Comparison of ENCODE assay signal across 9 cellular contexts in the genomic region with DNA sequence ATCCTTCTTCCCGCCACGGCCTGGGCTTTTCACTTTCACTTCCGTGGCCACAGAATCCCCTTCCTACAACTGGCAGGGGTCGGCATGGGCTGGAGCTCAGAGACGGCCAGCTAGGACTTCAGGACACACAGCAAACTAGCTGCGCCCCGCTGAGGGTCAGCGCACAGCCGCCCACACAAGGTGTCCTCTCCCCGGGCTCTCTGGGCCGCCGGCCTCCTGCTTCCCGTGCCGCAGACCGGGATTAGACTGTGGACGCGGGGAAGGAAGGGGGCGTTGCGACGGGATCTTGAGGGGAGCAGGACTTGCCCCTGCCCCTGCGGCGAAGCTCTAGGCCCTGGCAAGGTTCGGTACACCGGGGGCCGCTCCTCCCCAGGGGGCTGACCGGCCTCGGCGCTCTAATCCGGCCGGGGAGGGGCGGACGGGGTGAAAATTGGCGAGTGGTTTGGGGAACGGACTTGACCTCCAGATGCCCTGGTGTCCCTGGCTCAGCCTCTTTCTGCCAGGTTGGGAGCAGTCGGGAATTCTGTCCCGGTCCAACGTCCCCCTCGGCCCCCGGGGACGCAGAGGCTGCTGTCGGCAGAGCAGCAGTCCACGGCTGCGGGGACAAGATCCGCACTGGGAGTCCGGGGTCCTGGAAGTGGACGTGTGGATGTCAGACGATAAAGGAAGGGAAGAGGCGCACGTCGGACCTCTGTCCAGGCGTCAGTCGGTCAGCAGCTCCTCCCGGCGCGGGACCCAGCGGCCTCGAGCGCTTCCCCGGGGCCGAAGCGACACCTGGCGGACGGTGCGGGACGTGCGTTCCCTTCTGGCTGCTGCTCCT. TPM values are rescaled to one million over a fixed set of nuclear protein-coding genes. Genes with fewer than 3 reads are reported as not detected.
DNase-seq lines count a peak whose midpoint lies in the region; ATAC-seq, FAIRE-seq and TF ChIP-seq lines count a peak whose summit lies in the region.
"Had no signal": no experiment of that assay in that cellular context is flagged by ENCODE, and none has a peak within 500 bp of the region (broad histone marks: within the 10 kb centered on the region; RNA-seq: fewer than 3 reads in every experiment).

No MANE protein-coding gene starts in this region.

- no peak overlapping the region for H3K14ac ChIP-seq in H1 (ENCODE audit: insufficient read length)

- H3K4me3 Mint-ChIP-seq in activated CD8-positive, alpha-beta memory T cell treated with anti-CD3 and anti-CD28 coated beads, Interleukin-2, amount 10 ng/mL, durations not matched to agents 7 days and 5 days, result peak overlapping the region; percentile 9

- H4K91ac ChIP-seq in H1 (replicated peaks; ENCODE audit: insufficient read length, low read length), result no peak overlapping the region

- no peak overlapping the region for H3K4ac ChIP-seq in H1 (replicated peaks; ENCODE audit: insufficient read length, low read depth, low read length)
- no peak overlapping the region for H3K4ac ChIP-seq in mesendoderm (ENCODE audit: low read depth, low read length)

- peak; percentile 92 to 98 (median 96) for TF ChIP-seq CTCF in H1 (IDR thresholded peaks at IDR 0.05; ENCODE audit: control extremely low read depth in 1 of 3, insufficient read depth in 1 of 3, low read depth in 1 of 3, low read length in 3 of 3)

- H4K8ac ChIP-seq in H1 (ENCODE audit: extremely low read depth, insufficient read depth, low read length), result peak overlapping the region; percentile 28; the same call in 1 of the 2 replicates
- no peak overlapping the region for H4K8ac ChIP-seq in mesendoderm (ENCODE audit: low read depth, low read length)

- peak; percentile 79 for DNase-seq in DMS53 (lab: John Stamatoyannopoulos, UW)
- DNase-seq in NCI-H748 (lab: John Stamatoyannopoulos, UW; ENCODE audit: unreplicated experiment), result peak; percentile 77
- DNase-seq in activated CD8-positive, alpha-beta memory T cell treated with anti-CD3 and anti-CD28 coated beads, Interleukin-2, amount 10 ng/mL, durations not matched to agents 7 days and 5 days, result peak; percentile 80
- DNase-seq in H1 (ENCODE audit: low read depth in 1 of 2, low spot score in 2 of 2), result peak in 1 of 2 experiments; percentile 98
- peak; percentile 83 for DNase-seq in mesendoderm
- peak; percentile 43 for DNase-seq in stimulated activated CD8-positive, alpha-beta memory T cell treated with anti-CD3 and anti-CD28 coated beads, Interleukin-12 subunit alpha, Interleukin-12 subunit beta, amount 100 ng/mL, for 24 hours (ENCODE audit: extremely low read depth)

- TF ChIP-seq POLR2A in H1 (IDR thresholded peaks at IDR 0.05; ENCODE audit: control extremely low read depth in 1 of 2, low read depth in 2 of 2, low read length in 2 of 2), result no peak

- H3K27ac ChIP-seq in H1 (ENCODE audit: low read depth, low read length), result no peak overlapping the region
- H3K27ac ChIP-seq in mesendoderm (ENCODE audit: low read depth, low read length), result no peak overlapping the region

- TF ChIP-seq EP300 in H1 (IDR thresholded peaks at IDR 0.05; ENCODE audit: borderline replicate concordance in 1 of 2, low read depth in 2 of 2, low read length in 2 of 2), result no peak

- H2BK5ac ChIP-seq in H1 (ENCODE audit: low read depth, low read length), result no peak overlapping the region
- no peak overlapping the region for H2BK5ac ChIP-seq in mesendoderm (ENCODE audit: low read length)

- H3K9me3 ChIP-seq in H1 (ENCODE audit: insufficient read depth in 2 of 2, low read depth in 1 of 2, low read length in 1 of 2), result peaks cover 0 to 4% of the 10 kb centered on the region in 2 experiments; a peak in 1 of 4 replicates

- ATAC-seq in HG02678 (IDR thresholded peaks at IDR 0.05; ENCODE audit: unreplicated experiment) (peak; percentile 73), HG03442 (IDR thresholded peaks at IDR 0.05; ENCODE audit: unreplicated experiment) (no peak)
- ATAC-seq in activated CD8-positive, alpha-beta memory T cell treated with anti-CD3 and anti-CD28 coated beads, Interleukin-2, amount 10 ng/mL, durations not matched to agents 7 days and 5 days, result peak; percentile 91

- POLR2A ChIA-PET in H1 (lab: Charles Lee; ENCODE audit: partially characterized antibody), result interaction anchor here (0.7 to 2.7 kb wide), 12 partner anchors 13 to 465 kb away, joined by 3 to 36 read pairs (median 4); a partner anchor contains a TSS

- H2AK5ac ChIP-seq in H1 (ENCODE audit: low read depth, low read length), result no peak overlapping the region
- H2AK5ac ChIP-seq in mesendoderm (ENCODE audit: low read length), result no peak overlapping the region

- peaks cover 15% of the 10 kb centered on the region for H3K23me2 ChIP-seq in H1 (ENCODE audit: low read depth, low read length)

- H2BK12ac ChIP-seq in H1 (ENCODE audit: low read depth, low read length), result no peak overlapping the region

- no peaks in the 10 kb centered on the region for H3K79me1 ChIP-seq in H1 (ENCODE audit: low read depth, low read length)
- no peaks in the 10 kb centered on the region for H3K79me1 ChIP-seq in mesendoderm (ENCODE audit: low read length)

- H3K27ac Mint-ChIP-seq in activated CD8-positive, alpha-beta memory T cell treated with anti-CD3 and anti-CD28 coated beads, Interleukin-2, amount 10 ng/mL, durations not matched to agents 7 days and 5 days, result no peak overlapping the region

- peaks cover 22% of the 10 kb centered on the region for H3K4me1 Mint-ChIP-seq in activated CD8-positive, alpha-beta memory T cell treated with anti-CD3 and anti-CD28 coated beads, Interleukin-2, amount 10 ng/mL, durations not matched to agents 7 days and 5 days

- peak overlapping the region; percentile 76 to 85 for H3K4me2 ChIP-seq in H1 (ENCODE audit: insufficient read depth in 1 of 2, low read depth in 2 of 2, low read length in 2 of 2)
- peak overlapping the region; percentile 50 for H3K4me2 ChIP-seq in mesendoderm (ENCODE audit: low read length)

- peaks cover 83% of the 10 kb centered on the region for H3K27me3 Mint-ChIP-seq in activated CD8-positive, alpha-beta memory T cell treated with anti-CD3 and anti-CD28 coated beads, Interleukin-2, amount 10 ng/mL, durations not matched to agents 7 days and 5 days

- no peak overlapping the region for H2BK20ac ChIP-seq in H1 (ENCODE audit: low read length)

- H3K79me2 ChIP-seq in H1 (ENCODE audit: control insufficient read depth in 1 of 2, insufficient read depth in 2 of 2, low read length in 2 of 2), result no peaks in the 10 kb centered on the region
- no peaks in the 10 kb centered on the region for H3K79me2 ChIP-seq in mesendoderm (ENCODE audit: control insufficient read depth, insufficient read depth, low read length)

- H4K20me1 ChIP-seq in H1 (replicated peaks in 1 of 2; ENCODE audit: control insufficient read depth in 1 of 2, insufficient read depth in 2 of 2, low read length in 2 of 2), result peaks cover 11 to 12% of the 10 kb centered on the region in 2 experiments

- CTCF ChIA-PET in activated CD8-positive, alpha-beta memory T cell treated with anti-CD3 and anti-CD28 coated beads, Interleukin-2, amount 10 ng/mL, durations not matched to agents 7 days and 5 days (lab: Charles Lee), result interaction anchor here (0.6 to 2.9 kb wide), 42 partner anchors 9 to 260 kb away, joined by 3 to 19 read pairs (median 3); a partner anchor contains a TSS
- CTCF ChIA-PET in H1 (lab: Charles Lee; ENCODE audit: partially characterized antibody), result interaction anchor here (0.7 to 11.5 kb wide), 52 partner anchors 9 to 300 kb away, joined by 3 to 214 read pairs (median 6); a partner anchor contains a TSS

- H3K23ac ChIP-seq in H1 (ENCODE audit: insufficient read length) (no peak overlapping the region), mesendoderm (ENCODE audit: low read length) (no peak overlapping the region)

- no peak overlapping the region for H2BK120ac ChIP-seq in H1 (replicated peaks; ENCODE audit: low read depth, low read length)
- no peak overlapping the region for H2BK120ac ChIP-seq in mesendoderm (ENCODE audit: low read depth, low read length)

- FAIRE-seq in H1 (lab: Jason Lieb, UNC), result no peak
- FAIRE-seq: islet of Langerhans had no signal

- H3K56ac ChIP-seq in H1 (replicated peaks; ENCODE audit: insufficient read length, low read depth, low read length) (no peak overlapping the region), mesendoderm (ENCODE audit: low read length) (no peak overlapping the region)

- H3K18ac ChIP-seq in H1 (ENCODE audit: extremely low read depth, low read length), result no peak overlapping the region
- no peak overlapping the region for H3K18ac ChIP-seq in mesendoderm (ENCODE audit: low read length)

- no peaks in the 10 kb centered on the region for H3K9me3 Mint-ChIP-seq in activated CD8-positive, alpha-beta memory T cell treated with anti-CD3 and anti-CD28 coated beads, Interleukin-2, amount 10 ng/mL, durations not matched to agents 7 days and 5 days (ENCODE audit: low read depth)

- whole genome bisulfite sequencing in H1 (ENCODE audit: extremely low coverage in 1 of 2, insufficient coverage in 1 of 2, insufficient read length in 1 of 2, insufficient replicate concordance in 2 of 2, low coverage in 1 of 2, low lambda C conversion rate in 2 of 2, missing lambda C conversion rate in 1 of 2), 2 experiments, result 5% methylated on average over 54 of the region's 66 CpGs; no CpG with 5 or more reads in 1 of the 2 experiments
- no CpG with 5 or more reads among the region's 66 CpGs for WGBS in mesendoderm (ENCODE audit: extremely low coverage, insufficient coverage, low lambda C conversion rate)

- H3K4me3 ChIP-seq in H1 (ENCODE audit: extremely low read depth in 1 of 4, insufficient read depth in 2 of 4, low read depth in 3 of 4, low read length in 4 of 4), result peak overlapping the region; percentile 34 to 74 (median 52); a peak in 5 of 8 replicates
- H3K4me3 ChIP-seq in mesendoderm (ENCODE audit: low read length), result no peak overlapping the region

- H3K27me3 ChIP-seq in H1 (replicated peaks in 1 of 4; ENCODE audit: control insufficient read depth in 3 of 4, extremely low read depth in 1 of 4, insufficient read depth in 3 of 4, low read length in 3 of 4), result peaks cover 68 to 81% (median 76%) of the 10 kb centered on the region in 4 experiments
- peaks cover 37% of the 10 kb centered on the region for H3K27me3 ChIP-seq in mesendoderm (ENCODE audit: insufficient read depth, low read length, poor library complexity)

- no peak overlapping the region for H2AFZ ChIP-seq in H1 (ENCODE audit: low read length)

- H2BK15ac ChIP-seq in H1 (ENCODE audit: low read length) (no peak overlapping the region), mesendoderm (replicated peaks; ENCODE audit: low read depth) (no peak overlapping the region)

- H3K4me1 ChIP-seq in H1 (replicated peaks in 1 of 4; ENCODE audit: control insufficient read depth in 3 of 4, insufficient read depth in 4 of 4, low read length in 3 of 4) (peaks cover 4 to 31% (median 16%) of the 10 kb centered on the region in 4 experiments), mesendoderm (ENCODE audit: control insufficient read depth, low read depth, low read length) (peaks cover 20% of the 10 kb centered on the region)

- H4K5ac ChIP-seq in H1 (ENCODE audit: insufficient read length, low read depth, low read length) (no peak overlapping the region), mesendoderm (ENCODE audit: low read length) (no peak overlapping the region)

- peaks cover 2% of the 10 kb centered on the region for H3K36me3 Mint-ChIP-seq in activated CD8-positive, alpha-beta memory T cell treated with anti-CD3 and anti-CD28 coated beads, Interleukin-2, amount 10 ng/mL, durations not matched to agents 7 days and 5 days

- H3K36me3 ChIP-seq in H1 (ENCODE audit: control insufficient read depth in 2 of 4, insufficient read depth in 4 of 4, low read length in 3 of 4) (peaks cover 0 to 9% (median 0%) of the 10 kb centered on the region in 4 experiments; a peak in 1 of 8 replicates), mesendoderm (ENCODE audit: control insufficient read depth, insufficient read depth, low read length) (no peaks in the 10 kb centered on the region)

- TF ChIP-seq RAD21 in H1 (IDR thresholded peaks at IDR 0.05 in 1 of 2, conservative IDR thresholded peaks at IDR 0.05 in 1 of 2; ENCODE audit: low read depth in 2 of 2, low read length in 2 of 2), result peak; percentile 91 to 93

- H3K9ac ChIP-seq in H1 (replicated peaks in 1 of 4; ENCODE audit: extremely low read depth in 1 of 4, low read depth in 3 of 4, low read length in 3 of 4) (no peak overlapping the region), mesendoderm (ENCODE audit: low read length) (no peak overlapping the region)

RNA-seq across cellular contexts. Expression of a gene that starts 1.8 kb away (rescaled TPM):
- total RNA-seq in activated CD8-positive, alpha-beta memory T cell treated with anti-CD3 and anti-CD28 coated beads, Interleukin-2, amount 10 ng/mL, durations not matched to agents 7 days and 5 days, result not detected
- total RNA-seq in H1 (2021; fragmentation: NEBNext Ultra II Directional; extraction: Animal tissue kit (Norgen Biotek cat#: 25700)), result 1.2 and 1.5 TPM in 2 replicates
- polyA plus RNA-seq in H1 (2011; rRNA removed), result 4.2 and 5.4 TPM in 2 replicates
- polyA plus RNA-seq in H1 (2011; cell fraction: cytosol; rRNA removed), result 1.8 TPM
- 2.7 TPM for polyA plus RNA-seq in H1 (2011; cell fraction: nucleus; rRNA removed)
- polyA plus RNA-seq in H1 (2012, experiment 1 of 2), result 1.1 to 3.0 TPM (median 1.6 TPM) in 4 replicates
- polyA plus RNA-seq in H1 (2012, experiment 2 of 2), result 1.2 TPM
- polyA plus RNA-seq in H1 (2013, experiment 1 of 2), result 1.5 TPM
- polyA plus RNA-seq in H1 (2013, experiment 2 of 2), result 1.6 TPM
- polyA minus RNA-seq in H1 (2011; rRNA and poly(A)+ RNA removed), result 0.90 and 1.2 TPM in 2 replicates
- polyA minus RNA-seq in H1 (2011; cell fraction: cytosol; rRNA and poly(A)+ RNA removed), result 1.1 TPM
- polyA minus RNA-seq in H1 (2011; cell fraction: nucleus; rRNA and poly(A)+ RNA removed), result 0.30 TPM
- 4.5 TPM for polyA plus RNA-seq in mesendoderm (2013, experiment 1 of 2)
- polyA plus RNA-seq in mesendoderm (2013, experiment 2 of 2), result 4.3 TPM

RNA-seq across cellular contexts. Expression of a gene that starts 20.6 kb away (rescaled TPM):
- total RNA-seq in activated CD8-positive, alpha-beta memory T cell treated with anti-CD3 and anti-CD28 coated beads, Interleukin-2, amount 10 ng/mL, durations not matched to agents 7 days and 5 days, result 10 to 100 TPM; 27.2 to 27.8 TPM
- 21.6 and 25.6 TPM in 2 replicates for total RNA-seq in H1 (2021; fragmentation: NEBNext Ultra II Directional; extraction: Animal tissue kit (Norgen Biotek cat#: 25700))
- 75.0 and 82.3 TPM in 2 replicates for polyA plus RNA-seq in H1 (2011; rRNA removed)
- polyA plus RNA-seq in H1 (2011; cell fraction: cytosol; rRNA removed), result 52.2 TPM
- polyA plus RNA-seq in H1 (2011; cell fraction: nucleus; rRNA removed), result 44.1 TPM
- 34.0 to 45.6 TPM (median 39.2 TPM) in 4 replicates for polyA plus RNA-seq in H1 (2012, experiment 1 of 2)
- polyA plus RNA-seq in H1 (2012, experiment 2 of 2), result 62.5 TPM
- 34.6 TPM for polyA plus RNA-seq in H1 (2013, experiment 1 of 2)
- 35.3 TPM for polyA plus RNA-seq in H1 (2013, experiment 2 of 2)
- 8.6 and 14.4 TPM in 2 replicates for polyA minus RNA-seq in H1 (2011; rRNA and poly(A)+ RNA removed)
- polyA minus RNA-seq in H1 (2011; cell fraction: cytosol; rRNA and poly(A)+ RNA removed), result 16.2 TPM
- polyA minus RNA-seq in H1 (2011; cell fraction: nucleus; rRNA and poly(A)+ RNA removed), result 12.0 TPM
- polyA plus RNA-seq in mesendoderm (2013, experiment 1 of 2), result 19.6 TPM
- 19.3 TPM for polyA plus RNA-seq in mesendoderm (2013, experiment 2 of 2)

RNA-seq across cellular contexts. Expression of a gene that starts 29.0 kb away (rescaled TPM):
- total RNA-seq in activated CD8-positive, alpha-beta memory T cell treated with anti-CD3 and anti-CD28 coated beads, Interleukin-2, amount 10 ng/mL, durations not matched to agents 7 days and 5 days, result 100 to 1,000 TPM; 106 to 120 TPM
- total RNA-seq in H1 (2021; fragmentation: NEBNext Ultra II Directional; extraction: Animal tissue kit (Norgen Biotek cat#: 25700)), result 23.4 and 25.6 TPM in 2 replicates
- 37.8 and 39.2 TPM in 2 replicates for polyA plus RNA-seq in H1 (2011; rRNA removed)
- polyA plus RNA-seq in H1 (2011; cell fraction: cytosol; rRNA removed), result 36.2 TPM
- polyA plus RNA-seq in H1 (2011; cell fraction: nucleus; rRNA removed), result 28.6 TPM
- polyA plus RNA-seq in H1 (2012, experiment 1 of 2), result 31.7 to 38.2 TPM (median 34.4 TPM) in 4 replicates
- 67.1 TPM for polyA plus RNA-seq in H1 (2012, experiment 2 of 2)
- 21.3 TPM for polyA plus RNA-seq in H1 (2013, experiment 1 of 2)
- 22.3 TPM for polyA plus RNA-seq in H1 (2013, experiment 2 of 2)
- 25.2 and 26.6 TPM in 2 replicates for polyA minus RNA-seq in H1 (2011; rRNA and poly(A)+ RNA removed)
- polyA minus RNA-seq in H1 (2011; cell fraction: cytosol; rRNA and poly(A)+ RNA removed), result 7.0 TPM
- polyA minus RNA-seq in H1 (2011; cell fraction: nucleus; rRNA and poly(A)+ RNA removed), result 12.9 TPM
- polyA plus RNA-seq in mesendoderm (2013, experiment 1 of 2), result 27.5 TPM
- polyA plus RNA-seq in mesendoderm (2013, experiment 2 of 2), result 26.4 TPM

RNA-seq across cellular contexts. Expression of a gene that starts 37.6 kb away (rescaled TPM):
- total RNA-seq in activated CD8-positive, alpha-beta memory T cell treated with anti-CD3 and anti-CD28 coated beads, Interleukin-2, amount 10 ng/mL, durations not matched to agents 7 days and 5 days, result under 1 TPM in 1 of 2 experiments, not detected in 1; 0.26 TPM
- not detected in 2 replicates for total RNA-seq in H1 (2021; fragmentation: NEBNext Ultra II Directional; extraction: Animal tissue kit (Norgen Biotek cat#: 25700))
- polyA plus RNA-seq in H1 (2011; rRNA removed), result 0.08 and 0.25 TPM in 2 replicates
- 0.12 TPM for polyA plus RNA-seq in H1 (2011; cell fraction: cytosol; rRNA removed)
- polyA plus RNA-seq in H1 (2011; cell fraction: nucleus; rRNA removed), result 0.33 TPM
- polyA plus RNA-seq in H1 (2012, experiment 1 of 2), result 0.11 to 0.29 TPM in 2 of 4 replicates, not detected in the others
- not detected for polyA plus RNA-seq in H1 (2012, experiment 2 of 2)
- polyA plus RNA-seq in H1 (2013, experiment 1 of 2), result 0.04 TPM
- 0.04 TPM for polyA plus RNA-seq in H1 (2013, experiment 2 of 2)
- not detected in 2 replicates for polyA minus RNA-seq in H1 (2011; rRNA and poly(A)+ RNA removed)
- not detected for polyA minus RNA-seq in H1 (2011; cell fraction: cytosol; rRNA and poly(A)+ RNA removed)
- not detected for polyA minus RNA-seq in H1 (2011; cell fraction: nucleus; rRNA and poly(A)+ RNA removed)
- not detected for polyA plus RNA-seq in mesendoderm (2013, experiment 1 of 2)
- polyA plus RNA-seq in mesendoderm (2013, experiment 2 of 2), result not detected

RNA-seq across cellular contexts. Expression of a gene that starts 46.3 kb away (rescaled TPM):
- total RNA-seq in activated CD8-positive, alpha-beta memory T cell treated with anti-CD3 and anti-CD28 coated beads, Interleukin-2, amount 10 ng/mL, durations not matched to agents 7 days and 5 days, result 10 to 100 TPM; 66.1 to 82.1 TPM
- total RNA-seq in H1 (2021; fragmentation: NEBNext Ultra II Directional; extraction: Animal tissue kit (Norgen Biotek cat#: 25700)), result 84.2 and 86.8 TPM in 2 replicates
- 134 and 169 TPM in 2 replicates for polyA plus RNA-seq in H1 (2011; rRNA removed)
- 106 TPM for polyA plus RNA-seq in H1 (2011; cell fraction: cytosol; rRNA removed)
- polyA plus RNA-seq in H1 (2011; cell fraction: nucleus; rRNA removed), result 96.3 TPM
- polyA plus RNA-seq in H1 (2012, experiment 1 of 2), result 93.0 to 157 TPM (median 138 TPM) in 4 replicates
- polyA plus RNA-seq in H1 (2012, experiment 2 of 2), result 125 TPM
- polyA plus RNA-seq in H1 (2013, experiment 1 of 2), result 118 TPM
- 156 TPM for polyA plus RNA-seq in H1 (2013, experiment 2 of 2)
- 76.9 and 81.2 TPM in 2 replicates for polyA minus RNA-seq in H1 (2011; rRNA and poly(A)+ RNA removed)
- 57.5 TPM for polyA minus RNA-seq in H1 (2011; cell fraction: cytosol; rRNA and poly(A)+ RNA removed)
- polyA minus RNA-seq in H1 (2011; cell fraction: nucleus; rRNA and poly(A)+ RNA removed), result 59.4 TPM
- polyA plus RNA-seq in mesendoderm (2013, experiment 1 of 2), result 61.1 TPM
- polyA plus RNA-seq in mesendoderm (2013, experiment 2 of 2), result 60.8 TPM
